ENCODE assay signal across 1 cellular context in the genomic region with DNA sequence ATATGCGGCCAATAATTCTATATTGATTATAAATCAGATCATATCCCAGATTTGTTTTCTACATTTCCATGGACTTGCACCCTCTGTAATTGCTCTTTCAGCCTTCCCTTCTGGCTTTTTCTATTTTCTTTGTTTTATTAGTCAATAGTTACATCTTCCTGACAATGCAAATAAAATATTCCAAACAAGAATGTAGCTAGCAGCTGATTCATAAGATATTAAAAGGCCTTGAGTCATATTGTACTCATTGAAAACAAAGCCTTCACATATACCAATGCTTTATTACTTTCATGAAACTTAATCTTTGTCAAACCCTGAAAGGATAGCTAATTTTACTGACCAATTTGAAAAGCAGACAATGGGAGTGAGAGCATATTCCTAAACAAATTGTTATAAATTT.
TF ChIP-seq lines count a peak whose summit lies in the region.

No MANE protein-coding gene starts in this region.

TF ChIP-seq in H1, 55 proteins besides CTCF, POLR2A, EP300 and RAD21 (continued from another document):
- TF ChIP-seq JUND (IDR thresholded peaks at IDR 0.05; ENCODE audit: low read length) (no peak), EGR1 (IDR thresholded peaks at IDR 0.05; ENCODE audit: borderline replicate concordance, low read depth, low read length) (no peak), ZNF274 (IDR thresholded peaks at IDR 0.05; ENCODE audit: borderline replicate concordance, extremely low read depth, low read length) (no peak), CREB1 (IDR thresholded peaks at IDR 0.05) (no peak), SUZ12 (IDR thresholded peaks at IDR 0.05; ENCODE audit: low read length) (no peak), POLR2AphosphoS5 (IDR thresholded peaks at IDR 0.05; ENCODE audit: low read depth, low read length) (no peak), TCF12 (IDR thresholded peaks at IDR 0.05; ENCODE audit: low read depth, low read length) (no peak), SIN3A (conservative IDR thresholded peaks at IDR 0.05 in 1 of 2, IDR thresholded peaks at IDR 0.05 in 1 of 2; ENCODE audit: low read depth in 1 of 2, low read length in 2 of 2) (no peak)
- TF ChIP-seq, protein P1, sequence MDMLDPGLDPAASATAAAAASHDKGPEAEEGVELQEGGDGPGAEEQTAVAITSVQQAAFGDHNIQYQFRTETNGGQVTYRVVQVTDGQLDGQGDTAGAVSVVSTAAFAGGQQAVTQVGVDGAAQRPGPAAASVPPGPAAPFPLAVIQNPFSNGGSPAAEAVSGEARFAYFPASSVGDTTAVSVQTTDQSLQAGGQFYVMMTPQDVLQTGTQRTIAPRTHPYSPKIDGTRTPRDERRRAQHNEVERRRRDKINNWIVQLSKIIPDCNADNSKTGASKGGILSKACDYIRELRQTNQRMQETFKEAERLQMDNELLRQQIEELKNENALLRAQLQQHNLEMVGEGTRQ (IDR thresholded peaks at IDR 0.05; ENCODE audit: low read length), result no peak
TF ChIP-seq in H1: peak in this region for 0.
